21 cellular contexts compared by ENCODE assay signal in genomic region chr5:142159354-142159753, GRCh38. TPM values are rescaled to one million over a fixed set of nuclear protein-coding genes. Genes with fewer than 3 reads are reported as not detected.
DNase-seq lines count a peak whose midpoint lies in the region; ATAC-seq and TF ChIP-seq lines count a peak whose summit lies in the region.
"Had no signal": no experiment of that assay in that cellular context is flagged by ENCODE, and none has a peak within 500 bp of the region (broad histone marks: within the 10 kb centered on the region; RNA-seq: fewer than 3 reads in every experiment).

No MANE protein-coding gene starts in this region.

- peaks cover 51% of the 10 kb centered on the region for H3K36me3 Mint-ChIP-seq in activated T-cell treated with anti-CD3 and anti-CD28 coated beads, Interleukin-2, amount 50 U/mL, for 24 hours (ENCODE audit: low read depth)
- peaks cover 23% of the 10 kb centered on the region for H3K36me3 Mint-ChIP-seq in CD8-positive, alpha-beta T cell

- H3K4me3 Mint-ChIP-seq in activated T-cell treated with anti-CD3 and anti-CD28 coated beads, Interleukin-2, amount 50 U/mL, for 24 hours = no peak overlapping the region
- no peak overlapping the region for H3K4me3 Mint-ChIP-seq in CD8-positive, alpha-beta T cell
- H3K4me3 Mint-ChIP-seq: CD14-positive monocyte; CD8-positive, alpha-beta memory T cell; H9 had no signal

- ATAC-seq in CD8-positive, alpha-beta T cell = no peak
- peak; percentile 53 for ATAC-seq in PC-3
- ATAC-seq: GM12878, K562 had no signal

- no peaks in the 10 kb centered on the region for H3K4me1 ChIP-seq in CD8-positive, alpha-beta T cell (ENCODE audit: insufficient read depth, low read length)
- H3K4me1 ChIP-seq in PC-3 (ENCODE audit: insufficient read depth, low read length) = peaks cover under 1% of the 10 kb centered on the region; the same call in 1 of the 2 replicates
- H3K4me1 ChIP-seq: BLaER1 had no signal

- H3K9ac ChIP-seq in PC-3 (ENCODE audit: low read length) = no peak overlapping the region
- H3K9ac ChIP-seq: BLaER1 had no signal

- H3K9me3 Mint-ChIP-seq in activated T-cell treated with anti-CD3 and anti-CD28 coated beads, Interleukin-2, amount 50 U/mL, for 24 hours = no peaks in the 10 kb centered on the region
- no peaks in the 10 kb centered on the region for H3K9me3 Mint-ChIP-seq in CD8-positive, alpha-beta T cell
- H3K9me3 Mint-ChIP-seq: CD8-positive, alpha-beta memory T cell; H9 had no signal

- POLR2A ChIA-PET in CD8-positive, alpha-beta T cell (lab: Charles Lee) = no interaction called here
- POLR2A ChIA-PET in PC-3 (lab: Charles Lee; ENCODE audit: unreplicated experiment) = no interaction called here
- POLR2A ChIA-PET in RWPE1 (lab: Yijun Ruan, JAX; ENCODE audit: low non-redundant PET) = no interaction called here

- intact Hi-C loops in CD8-positive, alpha-beta T cell (cut with DNase I, micrococcal nuclease) = loop anchor here (10.0 kb wide), 2 partner anchors 165 to 285 kb away; partner anchors contain the start of gene SPRY4 (in 1 of the 2)
- intact Hi-C loops in PC-3 (cut with micrococcal nuclease) = no loop called here

- H3K9me3 ChIP-seq in CD8-positive, alpha-beta T cell (ENCODE audit: low read length) = no peaks in the 10 kb centered on the region
- no peaks in the 10 kb centered on the region for H3K9me3 ChIP-seq in PC-3 (ENCODE audit: low read length)
- H3K9me3 ChIP-seq: BLaER1 had no signal

- no peak overlapping the region for H3K4me2 ChIP-seq in PC-3 (ENCODE audit: low read length)
- H3K4me2 ChIP-seq: BLaER1 had no signal

- no peaks in the 10 kb centered on the region for H3K27me3 Mint-ChIP-seq in activated T-cell treated with anti-CD3 and anti-CD28 coated beads, Interleukin-2, amount 50 U/mL, for 24 hours
- no peaks in the 10 kb centered on the region for H3K27me3 Mint-ChIP-seq in CD8-positive, alpha-beta T cell (ENCODE audit: low read depth)
- H3K27me3 Mint-ChIP-seq: CD8-positive, alpha-beta memory T cell had no signal

- peak overlapping the region; percentile 34 for H3K27ac Mint-ChIP-seq in activated T-cell treated with anti-CD3 and anti-CD28 coated beads, Interleukin-2, amount 50 U/mL, for 24 hours
- peak overlapping the region; percentile 14 for H3K27ac Mint-ChIP-seq in CD8-positive, alpha-beta T cell
- H3K27ac Mint-ChIP-seq: CD14-positive monocyte, H9 had no signal

- CTCF ChIA-PET in CD8-positive, alpha-beta T cell (lab: Charles Lee) = no interaction called here
- CTCF ChIA-PET in PC-3 (lab: Charles Lee) (no interaction called here), RWPE1 (lab: Yijun Ruan, JAX) (interaction anchor here (0.5 to 1.5 kb wide), 2 partner anchors 144 to 497 kb away, joined by 3 read pairs; no protein-coding TSS in a partner anchor)

- H4K20me1 ChIP-seq in PC-3 (ENCODE audit: low read length) = no peaks in the 10 kb centered on the region
- H4K20me1 ChIP-seq: BLaER1 had no signal

- no peak overlapping the region for H3K4me3 ChIP-seq in CD8-positive, alpha-beta T cell (ENCODE audit: low read depth, low read length)
- H3K4me3 ChIP-seq in PC-3 (ENCODE audit: low read length) = no peak overlapping the region
- H3K4me3 ChIP-seq: BLaER1, GM12878, K562 had no signal

- no peaks in the 10 kb centered on the region for H3K36me3 ChIP-seq in CD8-positive, alpha-beta T cell (ENCODE audit: insufficient read depth, low read length)
- no peaks in the 10 kb centered on the region for H3K36me3 ChIP-seq in PC-3 (ENCODE audit: low read depth, low read length)
- H3K36me3 ChIP-seq: BLaER1 had no signal

- no peak overlapping the region for H2AFZ ChIP-seq in PC-3 (ENCODE audit: low read length)

- TF ChIP-seq CTCF in CD8-positive, alpha-beta T cell (IDR thresholded peaks at IDR 0.05) = no peak
- TF ChIP-seq CTCF in PC-3 (conservative IDR thresholded peaks at IDR 0.05; ENCODE audit: low read depth, low read length) = no peak
- TF ChIP-seq CTCF in RWPE1 (conservative IDR thresholded peaks at IDR 0.05; ENCODE audit: low read depth) = no peak

- H3K27ac ChIP-seq in CD8-positive, alpha-beta T cell (ENCODE audit: low read depth, low read length) = no peak overlapping the region
- H3K27ac ChIP-seq in PC-3 (ENCODE audit: low read length) (no peak overlapping the region), RWPE1 (no peak overlapping the region)
- H3K27ac ChIP-seq: 22Rv1, BLaER1, HL-60 had no signal

- H3F3A ChIP-seq in PC-3 (ENCODE audit: low read length, unreplicated experiment) = no peaks in the 10 kb centered on the region

- peaks cover 19% of the 10 kb centered on the region for H3K4me1 Mint-ChIP-seq in activated T-cell treated with anti-CD3 and anti-CD28 coated beads, Interleukin-2, amount 50 U/mL, for 24 hours (ENCODE audit: low read depth)
- peaks cover 12% of the 10 kb centered on the region for H3K4me1 Mint-ChIP-seq in CD8-positive, alpha-beta T cell (ENCODE audit: low read depth)

- no peaks in the 10 kb centered on the region for H3K9me2 ChIP-seq in PC-3 (replicated peaks; ENCODE audit: low read length)

- H3K79me2 ChIP-seq in PC-3 (ENCODE audit: low read length) = no peaks in the 10 kb centered on the region

- H3K27me3 ChIP-seq in CD8-positive, alpha-beta T cell (ENCODE audit: insufficient read depth, low read length) = no peaks in the 10 kb centered on the region
- no peaks in the 10 kb centered on the region for H3K27me3 ChIP-seq in PC-3 (ENCODE audit: low read length)
- H3K27me3 ChIP-seq: BLaER1 had no signal

- DNase-seq in activated T-cell treated with anti-CD3 and anti-CD28 coated beads, Interleukin-2, amount 50 U/mL, for 24 hours = no peak
- DNase-seq in activated T-cell treated with anti-CD3 and anti-CD28 coated beads, Interleukin-2, amount 50 U/mL, for 48 hours = no peak
- DNase-seq in CD8-positive, alpha-beta T cell = no peak
- DNase-seq in PC-3 (no peak), RWPE1 (ENCODE audit: low spot score) (no peak), NCI-H774 (lab: John Stamatoyannopoulos, UW) (no peak), Kasumi-1 (lab: John Stamatoyannopoulos, UW) (no peak)
- DNase-seq: CD8-positive, alpha-beta memory T cell; COR-L47; DMS 273 treated with DMSO at 0.1 percent for 48 hours; DMS53; DND-41; EL; H9; IMR-90 had no signal

- BruUV-seq in PC-3 (replicated peaks; lab: Mats Ljungman, UMichigan) = no TSS peak

RNA-seq across cellular contexts. Expression of gene NDFIP1, which starts 50.8 kb away (rescaled TPM):
- 100 to 1,000 TPM; 156 to 167 TPM for total RNA-seq in CD8-positive, alpha-beta T cell
- 33.5 and 38.2 TPM in 2 replicates for total RNA-seq in PC-3 (2014; rRNA removed)
